In the genomic region with DNA sequence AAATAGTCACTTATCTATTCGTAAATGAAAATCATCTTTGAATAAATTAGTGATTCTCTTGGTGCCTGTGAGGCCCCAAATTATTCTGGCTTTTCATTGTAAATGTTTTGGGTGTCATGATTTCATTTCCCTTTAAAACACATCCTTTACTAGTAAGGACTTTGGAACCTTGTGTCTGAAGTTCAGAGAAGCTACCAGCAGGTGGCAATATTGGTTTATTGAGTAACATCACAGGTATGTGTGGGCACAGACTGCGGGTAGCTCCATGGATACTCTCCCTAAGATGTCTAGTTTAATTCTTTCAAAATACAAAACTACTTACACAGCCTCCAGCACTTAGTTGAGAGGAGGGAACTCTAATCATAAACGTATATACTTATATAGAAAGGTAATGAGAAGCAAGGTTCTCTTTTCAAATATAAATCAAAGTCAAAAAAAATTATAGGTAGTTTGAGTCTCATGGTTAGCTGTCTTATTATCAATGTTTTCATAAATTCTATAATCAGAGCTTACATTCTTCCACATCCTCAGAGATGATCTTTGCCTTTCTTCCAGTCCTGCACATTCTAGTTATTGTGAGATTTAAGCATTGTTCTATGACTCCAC, we compare ENCODE assay signal across 9 cellular contexts.
A peak's percentile ranks its signal among the peaks of the same experiment; 100 is the strongest.
DNase-seq lines count a peak whose midpoint lies in the region; FAIRE-seq and TF ChIP-seq lines count a peak whose summit lies in the region.
"Had no signal": no experiment of that assay in that cellular context is flagged by ENCODE, and none has a peak within 500 bp of the region (broad histone marks: within the 10 kb centered on the region; RNA-seq: fewer than 3 reads in every experiment).

No MANE protein-coding gene starts in this region.

- peak; percentile 25 for DNase-seq in GM04504 (ENCODE audit: low read depth)
- DNase-seq in H54 (ENCODE audit: insufficient read length, low spot score): peak; percentile 23
- DNase-seq in KBM-7: peak; percentile 63
- peak; percentile 62 for DNase-seq in OCI-M1 (lab: John Stamatoyannopoulos, UW)
- peak; percentile 83 for DNase-seq in brain microvascular endothelial cell
- peak; percentile 76 for DNase-seq in kidney tubule cell (ENCODE audit: low spot score)
- peak; percentile 21 for DNase-seq in stromal cell of bone marrow (ENCODE audit: low read depth)
- DNase-seq: natural killer cell had no signal

- TF ChIP-seq CTCF in brain microvascular endothelial cell (IDR thresholded peaks at IDR 0.05; ENCODE audit: low read depth, low read length, missing control alignments): peak; percentile 71

- H3K36me3 ChIP-seq in brain microvascular endothelial cell (replicated peaks): no peaks in the 10 kb centered on the region

- H3K27me3 ChIP-seq in brain microvascular endothelial cell (replicated peaks): no peaks in the 10 kb centered on the region

- no peak overlapping the region for H3K4me3 ChIP-seq in brain microvascular endothelial cell (ENCODE audit: low read depth, low read length)

- peak; percentile 95 for FAIRE-seq in A204.1 (lab: Jason Lieb, UNC)
- peak; percentile 94 for FAIRE-seq in H54 (lab: Jason Lieb, UNC)

- in situ Hi-C loops in KBM-7 (cut with MboI; ENCODE audit: low pct_unique_long_range_greater_than_20kb, low sequenced_read_pairs) (no loop called here), brain microvascular endothelial cell (cut with HindIII; ENCODE audit: low pct_ligation_motif_present, low sequenced_read_pairs) (no loop called here)

- TF ChIP-seq POLR2A in H54 (IDR thresholded peaks at IDR 0.05; ENCODE audit: low read depth, low read length): no peak

- H3K27ac ChIP-seq in brain microvascular endothelial cell: no peak overlapping the region

Comparison
In these comparisons a context has a peak if more than half of its experiments do, and no peak if none do; other contexts are left out.
1. DNase-seq: peak in every context shown above with its lines; median percentile 83 in brain microvascular endothelial cell; 76 in kidney tubule cell; 63 in KBM-7; 62 in OCI-M1; 25 in GM04504; 23 in H54; 21 in stromal cell of bone marrow.